ENCODE assay signal across 14 cellular contexts in the genomic region with DNA sequence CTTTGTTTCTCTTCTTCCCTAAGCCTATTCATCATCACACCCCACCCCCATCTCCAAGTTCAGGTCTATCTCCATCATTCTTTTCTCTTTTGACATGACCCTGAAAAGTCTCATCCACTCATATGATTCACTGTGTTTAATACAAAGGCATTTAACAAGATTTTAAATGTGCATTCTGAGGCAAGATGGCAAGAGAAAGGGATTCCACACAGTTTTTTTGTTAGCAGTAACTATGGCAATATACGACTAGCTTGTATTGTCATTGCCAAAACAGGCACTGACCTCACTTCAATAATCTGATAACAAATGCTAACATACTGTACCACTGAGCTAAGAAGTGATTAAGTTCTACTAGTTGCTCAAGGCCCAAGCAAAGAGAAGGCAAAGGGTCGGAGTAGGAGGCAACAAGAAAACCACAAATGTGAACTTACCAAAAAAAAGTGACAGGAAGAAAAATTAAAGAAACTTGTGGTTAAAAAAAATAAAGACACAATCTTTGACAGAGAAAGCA. TPM values are rescaled to one million over a fixed set of nuclear protein-coding genes. Genes with fewer than 3 reads are reported as not detected.
DNase-seq lines count a peak whose midpoint lies in the region; ATAC-seq and TF ChIP-seq lines count a peak whose summit lies in the region.
"Had no signal": no experiment of that assay in that cellular context is flagged by ENCODE, and none has a peak within 500 bp of the region (broad histone marks: within the 10 kb centered on the region; RNA-seq: fewer than 3 reads in every experiment).

No MANE protein-coding gene starts in this region.

- H3K27ac Mint-ChIP-seq in HFFc6, result peak overlapping the region; percentile 91
- H3K27ac Mint-ChIP-seq: memory B cell had no signal

- peaks cover 78% of the 10 kb centered on the region for H3K4me1 Mint-ChIP-seq in HFFc6 (ENCODE audit: low read depth)
- H3K4me1 Mint-ChIP-seq in activated T-cell treated with anti-CD3 and anti-CD28 coated beads, Interleukin-2, amount 50 U/mL, for 4 hours (ENCODE audit: low read depth), result no peaks in the 10 kb centered on the region

- H3K36me3 Mint-ChIP-seq in HFFc6 (ENCODE audit: low read depth), result peaks cover 58% of the 10 kb centered on the region
- H3K36me3 Mint-ChIP-seq in activated T-cell treated with anti-CD3 and anti-CD28 coated beads, Interleukin-2, amount 50 U/mL, for 4 hours (ENCODE audit: insufficient read depth), result no peaks in the 10 kb centered on the region
- H3K36me3 Mint-ChIP-seq: memory B cell had no signal

- H3K9me3 Mint-ChIP-seq in HFFc6, result no peaks in the 10 kb centered on the region
- no peaks in the 10 kb centered on the region for H3K9me3 Mint-ChIP-seq in activated T-cell treated with anti-CD3 and anti-CD28 coated beads, Interleukin-2, amount 50 U/mL, for 4 hours
- H3K9me3 Mint-ChIP-seq: memory B cell had no signal

- no peak for ATAC-seq in HG02852 (IDR thresholded peaks at IDR 0.05; ENCODE audit: unreplicated experiment)
- no peak for ATAC-seq in activated T-cell treated with anti-CD3 and anti-CD28 coated beads, Interleukin-2, amount 50 U/mL, for 4 hours
- no peak for ATAC-seq in omental fat pad (ENCODE audit: low FRiP score)

- peaks cover 0 to 2% of the 10 kb centered on the region in 2 donors for H3K4me1 ChIP-seq in ascending aorta

- intact Hi-C loops in ascending aorta (cut with DNase I), result no loop called here

- no peaks in the 10 kb centered on the region for H3K27me3 ChIP-seq in ascending aorta

- H3K4me3 ChIP-seq in ascending aorta, result no peak overlapping the region

- H3K36me3 ChIP-seq in ascending aorta, result peaks cover 4 to 10% of the 10 kb centered on the region in 2 donors

- peaks cover 1% of the 10 kb centered on the region; the same call in 1 of the 2 replicates for H3K27me3 Mint-ChIP-seq in HFFc6 (ENCODE audit: insufficient read depth)
- no peaks in the 10 kb centered on the region for H3K27me3 Mint-ChIP-seq in activated T-cell treated with anti-CD3 and anti-CD28 coated beads, Interleukin-2, amount 50 U/mL, for 4 hours (ENCODE audit: low read depth)

- DNase-seq in AG08395 (ENCODE audit: low spot score) (peak; percentile 61), HFFc6 (peak; percentile 99), ascending aorta (ENCODE audit: low spot score in 2 of 2) (no peak), kidney tubule cell (ENCODE audit: low spot score) (peak; percentile 46), T1000 (lab: John Stamatoyannopoulos, UW) (no peak), omental fat pad (ENCODE audit: low spot score) (no peak)
- no peak for DNase-seq in activated T-cell treated with anti-CD3 and anti-CD28 coated beads, Interleukin-2, amount 50 U/mL, for 4 hours
- DNase-seq: activated CD4-positive, alpha-beta T cell treated with anti-CD3 and anti-CD28 coated beads for 48 hours; activated naive CD4-positive, alpha-beta T cell treated with anti-CD3 and anti-CD28 coated beads, Interleukin-2, amount 50 U/mL, for 16 hours; NCI-H1417 treated with DMSO at 0.1 percent for 48 hours had no signal

- peak overlapping the region; percentile 60 to 64 for H3K27ac ChIP-seq in ascending aorta
- H3K27ac ChIP-seq: epithelial cell of prostate, RWPE1 had no signal

- peak overlapping the region; percentile 57 for H3K4me3 Mint-ChIP-seq in HFFc6
- H3K4me3 Mint-ChIP-seq in activated T-cell treated with anti-CD3 and anti-CD28 coated beads, Interleukin-2, amount 50 U/mL, for 4 hours, result no peak overlapping the region
- H3K4me3 Mint-ChIP-seq: memory B cell had no signal

- H3K9me3 ChIP-seq in ascending aorta, result no peaks in the 10 kb centered on the region

- no peak for TF ChIP-seq CTCF in HFFc6 (IDR thresholded peaks at IDR 0.05)
- TF ChIP-seq CTCF in ascending aorta (IDR thresholded peaks at IDR 0.05), result no peak
- no peak for TF ChIP-seq CTCF in omental fat pad (IDR thresholded peaks at IDR 0.05)

RNA-seq across cellular contexts. Expression of a gene that starts 53.2 kb away (rescaled TPM):
- total RNA-seq in HFFc6 (2021; fragmentation: NEBNext Ultra II Directional; extraction: Animal tissue kit (Norgen Biotek cat#: 25700)), result 100 to 1,000 TPM; 584 to 754 (median 609) TPM
- 164 TPM for total RNA-seq in ascending aorta
- total RNA-seq in activated T-cell treated with anti-CD3 and anti-CD28 coated beads, Interleukin-2, amount 50 U/mL, for 4 hours, result under 1 TPM; 0.22 to 0.38 (median 0.24) TPM
- 100 to 1,000 TPM in 3 of 4 donors, 10 to 100 TPM in 1; 91.5 to 413 (median 137) TPM for total RNA-seq in omental fat pad

Comparison
In these comparisons a context has a peak if more than half of its experiments do, and no peak if none do; other contexts are left out.
1. DNase-seq: peak in AG08395 (single experiment), HFFc6 (single experiment) and kidney tubule cell (single experiment); none in ascending aorta (0 of 2), T1000 (single experiment), activated T-cell treated with anti-CD3 and anti-CD28 coated beads, Interleukin-2, amount 50 U/mL, for 4 hours (single experiment) and omental fat pad (single experiment).
2. RNA of a gene that starts 53.2 kb away (total RNA-seq): 584 to 754 TPM in HFFc6, 164 TPM in ascending aorta (single experiment) and 91.5 to 413 TPM in omental fat pad; 0.22 to 0.38 TPM in activated T-cell treated with anti-CD3 and anti-CD28 coated beads, Interleukin-2, amount 50 U/mL, for 4 hours; every median in the first group is over 10 times any median in the second.